23 cellular contexts compared by ENCODE assay signal in genomic region chr10:77825965-77826364, GRCh38.
"Had no signal": no experiment of that assay in that cellular context is flagged by ENCODE, and none has a peak within 500 bp of the region (broad histone marks: within the 10 kb centered on the region; RNA-seq: fewer than 3 reads in every experiment).

No MANE protein-coding gene starts in this region.

- H3K27me3 ChIP-seq: brain microvascular endothelial cell, foreskin keratinocyte, hepatocyte, right atrium auricular region, tibial artery had no signal

- H3K9me3 ChIP-seq: psoas muscle, right atrium auricular region, tibial artery had no signal

- H3K4me3 Mint-ChIP-seq: activated T-cell treated with anti-CD3 and anti-CD28 coated beads, Interleukin-2, amount 50 U/mL, for 24 hours; activated T-helper 17 cell treated with anti-CD3 and anti-CD28 coated beads, Interleukin-2, amount 50 U/mL, for 72 hours; naive thymus-derived CD4-positive, alpha-beta T cell; stimulated activated naive CD8-positive, alpha-beta T cell treated with anti-CD3 and anti-CD28 coated beads, Interleukin-15, Interleukin-2, amounts not matched to agents 100 ng/mL and 50 ng/mL, for 24 hours; T-helper 2 cell treated with Interferon-gamma antibody and Interleukin-4, amounts not matched to agents 5 μg/mL and 100 μg/mL, for 36 hours had no signal

- DNase-seq: activated CD4-positive, alpha-beta T cell treated with anti-CD3 and anti-CD28 coated beads, Interleukin-2, amount 50 U/mL, for 4 hours; activated CD8-positive, alpha-beta memory T cell treated with anti-CD3 and anti-CD28 coated beads for 24 hours; activated CD8-positive, alpha-beta memory T cell treated with anti-CD3 and anti-CD28 coated beads, Interleukin-2, amount 50 U/mL, for 4 hours; activated T-cell treated with anti-CD3 and anti-CD28 coated beads, Interleukin-2, amount 50 U/mL, for 24 hours; brain microvascular endothelial cell; caudate nucleus; dermis blood vessel endothelial cell; effector CD8-positive, alpha-beta T cell; foreskin keratinocyte; left cardiac atrium; mesenchymal stem cell; naive thymus-derived CD4-positive, alpha-beta T cell; stimulated activated CD4-positive, alpha-beta T cell treated with anti-CD3 and anti-CD28 coated beads, Interleukin-12 subunit alpha, Interleukin-12 subunit beta, amount 100 ng/mL, for 4 hours; stimulated activated CD4-positive, alpha-beta T cell treated with anti-CD3 and anti-CD28 coated beads, Interleukin-4, amount 100 ng/mL, for 4 hours; substantia nigra; tibial artery had no signal

- H3K4me1 Mint-ChIP-seq: activated T-helper 17 cell treated with anti-CD3 and anti-CD28 coated beads, Interleukin-2, amount 50 U/mL, for 72 hours; naive thymus-derived CD4-positive, alpha-beta T cell had no signal

- H3K9me3 Mint-ChIP-seq: activated naive CD4-positive, alpha-beta T cell treated with anti-CD3 and anti-CD28 coated beads, Interleukin-2, amount 50 U/mL, for 72 hours; activated T-cell treated with anti-CD3 and anti-CD28 coated beads, Interleukin-2, amount 50 U/mL, for 24 hours; activated T-helper 17 cell treated with anti-CD3 and anti-CD28 coated beads, Interleukin-2, amount 50 U/mL, for 72 hours; naive thymus-derived CD4-positive, alpha-beta T cell; stimulated activated naive CD8-positive, alpha-beta T cell treated with anti-CD3 and anti-CD28 coated beads, Interleukin-15, Interleukin-2, amounts not matched to agents 100 ng/mL and 50 ng/mL, for 24 hours; T-helper 2 cell treated with Interferon-gamma antibody and Interleukin-4, amounts not matched to agents 5 μg/mL and 100 μg/mL, for 36 hours had no signal

- H3K4me1 ChIP-seq: right atrium auricular region, tibial artery had no signal

- H2AFZ ChIP-seq: hepatocyte had no signal

- H3K36me3 Mint-ChIP-seq: activated naive CD4-positive, alpha-beta T cell treated with anti-CD3 and anti-CD28 coated beads, Interleukin-2, amount 50 U/mL, for 72 hours had no signal

- H3K27ac ChIP-seq: brain microvascular endothelial cell, foreskin keratinocyte, hepatocyte, psoas muscle, right atrium auricular region, tibial artery had no signal

- H3K4me2 ChIP-seq: hepatocyte had no signal

- H3K4me3 ChIP-seq: hepatocyte, psoas muscle, right atrium auricular region, tibial artery had no signal

- H3K27me3 Mint-ChIP-seq: activated T-cell treated with anti-CD3 and anti-CD28 coated beads, Interleukin-2, amount 50 U/mL, for 24 hours; activated T-helper 17 cell treated with anti-CD3 and anti-CD28 coated beads, Interleukin-2, amount 50 U/mL, for 72 hours; naive thymus-derived CD4-positive, alpha-beta T cell; stimulated activated naive CD8-positive, alpha-beta T cell treated with anti-CD3 and anti-CD28 coated beads, Interleukin-15, Interleukin-2, amounts not matched to agents 100 ng/mL and 50 ng/mL, for 24 hours had no signal

- ATAC-seq: activated naive CD4-positive, alpha-beta T cell treated with anti-CD3 and anti-CD28 coated beads, Interleukin-2, amount 50 U/mL, for 72 hours; activated T-helper 17 cell treated with anti-CD3 and anti-CD28 coated beads, Interleukin-2, amount 50 U/mL, for 72 hours; foreskin keratinocyte; left cardiac atrium; naive thymus-derived CD4-positive, alpha-beta T cell; psoas muscle had no signal

- H3K79me2 ChIP-seq: hepatocyte had no signal

- H3K27ac Mint-ChIP-seq: activated naive CD4-positive, alpha-beta T cell treated with anti-CD3 and anti-CD28 coated beads, Interleukin-2, amount 50 U/mL, for 72 hours; activated T-cell treated with anti-CD3 and anti-CD28 coated beads, Interleukin-2, amount 50 U/mL, for 24 hours; activated T-helper 17 cell treated with anti-CD3 and anti-CD28 coated beads, Interleukin-2, amount 50 U/mL, for 72 hours; stimulated activated naive CD8-positive, alpha-beta T cell treated with anti-CD3 and anti-CD28 coated beads, Interleukin-15, Interleukin-2, amounts not matched to agents 100 ng/mL and 50 ng/mL, for 24 hours; T-helper 2 cell treated with Interferon-gamma antibody and Interleukin-4, amounts not matched to agents 5 μg/mL and 100 μg/mL, for 36 hours had no signal
